Comparison of ENCODE assay signal across 27 cellular contexts in the genomic region with DNA sequence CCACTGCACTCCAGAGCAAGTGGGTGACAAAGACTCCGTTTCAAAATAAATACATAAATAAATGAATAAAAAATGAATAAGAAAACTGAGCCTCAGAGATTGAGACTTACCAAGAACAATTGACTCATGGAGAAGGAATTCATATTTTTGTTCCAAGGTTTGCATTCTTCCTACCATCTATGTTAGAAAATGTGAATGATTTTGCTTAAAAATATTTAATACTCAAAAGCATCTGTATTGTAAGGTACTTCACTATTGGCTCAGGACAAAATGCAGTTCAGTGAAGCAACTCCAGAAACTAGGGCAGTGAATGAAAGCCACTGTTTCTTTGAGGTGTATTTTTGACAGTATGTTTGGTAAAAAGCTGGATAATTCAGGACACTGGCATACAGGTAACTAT. TPM values are rescaled to one million over a fixed set of nuclear protein-coding genes. Genes with fewer than 3 reads are reported as not detected.
DNase-seq lines count a peak whose midpoint lies in the region; ATAC-seq, FAIRE-seq and TF ChIP-seq lines count a peak whose summit lies in the region.
"Had no signal": no experiment of that assay in that cellular context is flagged by ENCODE, and none has a peak within 500 bp of the region (broad histone marks: within the 10 kb centered on the region; RNA-seq: fewer than 3 reads in every experiment).

No MANE protein-coding gene starts in this region.

- no peak overlapping the region for H3K4me3 Mint-ChIP-seq in progenitor cell of endocrine pancreas (ENCODE audit: low read depth)
- H3K4me3 Mint-ChIP-seq: activated CD4-positive, alpha-beta memory T cell treated with anti-CD3 and anti-CD28 coated beads, Interleukin-2, amount 10 ng/mL, durations not matched to agents 7 days and 5 days; activated naive CD8-positive, alpha-beta T cell treated with anti-CD3 and anti-CD28 coated beads for 36 hours; endodermal cell; neural crest cell; WTC11 had no signal

- no peak for FAIRE-seq in HTR-8/SVneo (lab: Jason Lieb, UNC)

- no peaks in the 10 kb centered on the region for H3K27me3 Mint-ChIP-seq in progenitor cell of endocrine pancreas
- H3K27me3 Mint-ChIP-seq: activated CD4-positive, alpha-beta memory T cell treated with anti-CD3 and anti-CD28 coated beads, Interleukin-2, amount 10 ng/mL, durations not matched to agents 7 days and 5 days; activated naive CD8-positive, alpha-beta T cell treated with anti-CD3 and anti-CD28 coated beads for 36 hours had no signal

- no peak overlapping the region for H3K4me3 ChIP-seq in brain microvascular endothelial cell (ENCODE audit: low read depth, low read length)
- H3K4me3 ChIP-seq: left ventricle myocardium inferior, right lobe of liver, SJCRH30 had no signal

- in situ Hi-C loops in brain microvascular endothelial cell (cut with HindIII; ENCODE audit: low pct_ligation_motif_present, low sequenced_read_pairs), result no loop called here

- no peak overlapping the region for H3K27ac ChIP-seq in brain microvascular endothelial cell
- H3K27ac ChIP-seq: KMS-11, left ventricle myocardium inferior, right lobe of liver, SJCRH30 had no signal

- ATAC-seq in GM21737 (IDR thresholded peaks at IDR 0.05; ENCODE audit: unreplicated experiment), result no peak
- ATAC-seq: right lobe of liver, WTC11 had no signal

- DNase-seq in AG08395 (ENCODE audit: low spot score), result peak; percentile 59
- DNase-seq in HTR-8/SVneo (ENCODE audit: insufficient read length, low spot score), result peak; percentile 20
- peak; percentile 12 for DNase-seq in brain microvascular endothelial cell
- peak; percentile 45 for DNase-seq in hepatic stellate cell (ENCODE audit: low spot score)
- no peak for DNase-seq in progenitor cell of endocrine pancreas (ENCODE audit: low spot score, unreplicated experiment)
- no peak for DNase-seq in NCI-H524 treated with DMSO at 0.1 percent for 48 hours (lab: John Stamatoyannopoulos, UW)
- no peak for DNase-seq in AG08396 (ENCODE audit: low spot score)
- DNase-seq: activated CD4-positive, alpha-beta memory T cell treated with anti-CD3 and anti-CD28 coated beads, Interleukin-2, amount 10 ng/mL, durations not matched to agents 7 days and 5 days; activated naive CD8-positive, alpha-beta T cell treated with anti-CD3 and anti-CD28 coated beads for 36 hours; activated T-cell treated with anti-CD3 and anti-CD28 coated beads, Interleukin-2, amount 50 U/mL, for 1 hour; AML-193; central memory CD4-positive, alpha-beta T cell; endodermal cell; left ventricle myocardium inferior; NCI-H1105; NCI-H2107; NCI-H510A treated with DMSO at 0.1 percent for 48 hours; right lobe of liver; SJCRH30; stimulated activated naive CD4-positive, alpha-beta T cell treated with Interleukin-2 at 50 U/mL for 16 hours; T-helper 2 cell had no signal

- H3K9me3 Mint-ChIP-seq in progenitor cell of endocrine pancreas (ENCODE audit: low read depth), result peaks cover 13% of the 10 kb centered on the region
- H3K9me3 Mint-ChIP-seq: activated CD4-positive, alpha-beta memory T cell treated with anti-CD3 and anti-CD28 coated beads, Interleukin-2, amount 10 ng/mL, durations not matched to agents 7 days and 5 days; activated naive CD8-positive, alpha-beta T cell treated with anti-CD3 and anti-CD28 coated beads for 36 hours; neural crest cell; WTC11 had no signal

- H3K36me3 Mint-ChIP-seq in progenitor cell of endocrine pancreas (ENCODE audit: insufficient read depth), result no peaks in the 10 kb centered on the region
- H3K36me3 Mint-ChIP-seq: activated naive CD8-positive, alpha-beta T cell treated with anti-CD3 and anti-CD28 coated beads for 36 hours; WTC11 had no signal

- H3K27me3 ChIP-seq in brain microvascular endothelial cell (replicated peaks), result no peaks in the 10 kb centered on the region
- H3K27me3 ChIP-seq: right lobe of liver, SJCRH30 had no signal

- H3K27ac Mint-ChIP-seq in progenitor cell of endocrine pancreas, result no peak overlapping the region
- H3K27ac Mint-ChIP-seq: activated CD4-positive, alpha-beta memory T cell treated with anti-CD3 and anti-CD28 coated beads, Interleukin-2, amount 10 ng/mL, durations not matched to agents 7 days and 5 days; activated naive CD8-positive, alpha-beta T cell treated with anti-CD3 and anti-CD28 coated beads for 36 hours; endodermal cell; WTC11 had no signal

- peaks cover 1% of the 10 kb centered on the region for H3K4me1 Mint-ChIP-seq in progenitor cell of endocrine pancreas (ENCODE audit: low read depth)
- H3K4me1 Mint-ChIP-seq: activated CD4-positive, alpha-beta memory T cell treated with anti-CD3 and anti-CD28 coated beads, Interleukin-2, amount 10 ng/mL, durations not matched to agents 7 days and 5 days; activated naive CD8-positive, alpha-beta T cell treated with anti-CD3 and anti-CD28 coated beads for 36 hours; endodermal cell; neural crest cell; WTC11 had no signal

- TF ChIP-seq CTCF in brain microvascular endothelial cell (IDR thresholded peaks at IDR 0.05; ENCODE audit: low read depth, low read length, missing control alignments) (no peak), progenitor cell of endocrine pancreas (IDR thresholded peaks at IDR 0.05; ENCODE audit: unreplicated experiment) (no peak)

- no peaks in the 10 kb centered on the region for H3K36me3 ChIP-seq in brain microvascular endothelial cell (replicated peaks)
- H3K36me3 ChIP-seq: left ventricle myocardium inferior, right lobe of liver, SJCRH30 had no signal

RNA-seq across cellular contexts. Expression of a gene that starts 54.1 kb away (rescaled TPM):
- not detected in 2 replicates for total RNA-seq in progenitor cell of endocrine pancreas
- total RNA-seq: activated CD4-positive, alpha-beta memory T cell treated with anti-CD3 and anti-CD28 coated beads, Interleukin-2, amount 10 ng/mL, durations not matched to agents 7 days and 5 days; activated naive CD8-positive, alpha-beta T cell treated with anti-CD3 and anti-CD28 coated beads for 36 hours; Daoy; endodermal cell; left ventricle myocardium inferior; mononuclear cell; neural crest cell; right lobe of liver; SJCRH30; WTC11 had no signal

Comparison
In these comparisons a context has a peak if more than half of its experiments do, and no peak if none do; other contexts are left out.
1. DNase-seq: peak in AG08395 (single experiment), HTR-8/SVneo (single experiment), brain microvascular endothelial cell (single experiment) and hepatic stellate cell (single experiment); none in progenitor cell of endocrine pancreas (single experiment), NCI-H524 treated with DMSO at 0.1 percent for 48 hours (single experiment) and AG08396 (single experiment).